1 cellular context compared by ENCODE assay signal in genomic region chr18:42736074-42736473, GRCh38.
TF ChIP-seq lines count a peak whose summit lies in the region.

No MANE protein-coding gene starts in this region.

TF ChIP-seq in WTC11, 78 proteins besides CTCF, POLR2A, EP300 and RAD21 (continued from another document):
- TF ChIP-seq ZNF532 (CRISPR knock-in tag; IDR thresholded peaks at IDR 0.05; ENCODE audit: borderline replicate concordance) (no peak), NFE2L1 (CRISPR knock-in tag; IDR thresholded peaks at IDR 0.05) (no peak), ZBTB21 (CRISPR knock-in tag; IDR thresholded peaks at IDR 0.05; ENCODE audit: borderline replicate concordance) (no peak), NR3C1 (CRISPR knock-in tag; conservative IDR thresholded peaks at IDR 0.05; ENCODE audit: low read depth) (no peak), FOXP1 (CRISPR knock-in tag; IDR thresholded peaks at IDR 0.05; ENCODE audit: borderline replicate concordance) (no peak)
